ENCODE assay signal across 1 cellular context in the genomic region with DNA sequence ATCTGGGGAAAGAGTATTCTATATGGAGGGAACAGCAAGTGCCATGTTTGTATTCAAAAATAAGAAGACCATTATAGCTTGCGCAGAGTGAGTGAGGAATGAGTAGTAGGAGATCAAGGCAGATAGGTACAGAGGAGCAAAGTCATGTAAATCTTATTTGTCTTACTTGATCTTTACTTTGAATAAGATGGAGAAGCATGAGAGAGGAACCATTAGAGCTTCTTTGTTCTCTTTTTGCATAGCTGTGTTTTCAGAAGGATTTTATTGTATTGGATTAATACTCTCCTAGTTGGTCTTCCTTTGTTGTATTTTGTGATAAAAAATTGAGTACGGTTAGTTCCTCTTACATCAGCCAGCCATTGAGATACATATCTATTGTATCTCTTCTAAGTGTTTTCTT.
TF ChIP-seq lines count a peak whose summit lies in the region.

No MANE protein-coding gene starts in this region.

TF ChIP-seq in WTC11, 78 proteins besides CTCF, POLR2A, EP300 and RAD21 (continued from another document):
- no peak for TF ChIP-seq NFE2L1 (CRISPR knock-in tag; IDR thresholded peaks at IDR 0.05)
- no peak for TF ChIP-seq CREB1 (CRISPR knock-in tag; IDR thresholded peaks at IDR 0.05)
- TF ChIP-seq SMAD4 (CRISPR knock-in tag; IDR thresholded peaks at IDR 0.05): no peak
- TF ChIP-seq IRF1 (CRISPR knock-in tag; IDR thresholded peaks at IDR 0.05): no peak
- no peak for TF ChIP-seq ZNF396 (CRISPR knock-in tag; IDR thresholded peaks at IDR 0.05; ENCODE audit: borderline replicate concordance)
- TF ChIP-seq ZNF425 (CRISPR knock-in tag; conservative IDR thresholded peaks at IDR 0.05): no peak
- TF ChIP-seq ATF1 (CRISPR knock-in tag; IDR thresholded peaks at IDR 0.05): no peak
- TF ChIP-seq CDX4 (CRISPR knock-in tag; IDR thresholded peaks at IDR 0.05; ENCODE audit: borderline replicate concordance): no peak
- TF ChIP-seq FOXK1 (CRISPR knock-in tag; IDR thresholded peaks at IDR 0.05): no peak
